23 cellular contexts compared by ENCODE assay signal in the genomic region with DNA sequence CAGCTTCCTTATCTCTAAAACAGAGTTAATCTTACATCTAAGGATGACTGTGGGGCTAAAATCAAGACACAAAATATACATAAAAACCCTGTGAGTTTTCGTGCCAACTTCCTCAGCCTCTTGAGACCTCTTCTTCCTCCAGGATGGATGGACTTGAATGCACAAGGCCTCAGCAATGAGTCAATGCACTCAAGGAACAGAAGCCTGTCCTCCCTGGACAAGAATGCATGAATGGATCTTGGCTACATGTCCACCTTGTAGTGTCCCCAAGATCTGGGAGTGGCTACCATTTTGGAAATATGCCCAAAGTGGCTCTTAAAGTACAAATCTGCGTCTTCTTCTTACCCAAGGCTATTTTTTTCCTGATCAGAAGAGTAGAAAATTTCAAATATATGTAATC.
"Had no signal": no experiment of that assay in that cellular context is flagged by ENCODE, and none has a peak within 500 bp of the region (broad histone marks: within the 10 kb centered on the region; RNA-seq: fewer than 3 reads in every experiment).

No MANE protein-coding gene starts in this region.

- H3K4me1 Mint-ChIP-seq: activated naive CD4-positive, alpha-beta T cell treated with anti-CD3 and anti-CD28 coated beads, Interleukin-2, amount 50 U/mL, for 24 hours had no signal

- ATAC-seq: activated CD4-positive, CD25-positive, alpha-beta regulatory T cell treated with anti-CD3 and anti-CD28 coated beads, Interleukin-2, amount 50 U/mL, for 24 hours; activated CD8-positive, alpha-beta T cell treated with anti-CD3 and anti-CD28 coated beads for 36 hours; activated naive CD8-positive, alpha-beta T cell treated with anti-CD3 and anti-CD28 coated beads, Interleukin-2, amount 50 U/mL, for 24 hours; SK-N-SH treated with all-trans-retinoic acid at 6 μM for 48 hours had no signal

- H3K4me3 Mint-ChIP-seq: activated CD8-positive, alpha-beta T cell treated with anti-CD3 and anti-CD28 coated beads for 36 hours; activated naive CD4-positive, alpha-beta T cell treated with anti-CD3 and anti-CD28 coated beads, Interleukin-2, amount 50 U/mL, for 24 hours; activated naive CD8-positive, alpha-beta T cell treated with anti-CD3 and anti-CD28 coated beads, Interleukin-2, amount 50 U/mL, for 24 hours; brain; T-helper 2 cell treated with Interferon-gamma antibody and Interleukin-4, amounts not matched to agents 5 μg/mL and 100 μg/mL, for 36 hours had no signal

- H3K27ac Mint-ChIP-seq: activated CD8-positive, alpha-beta T cell treated with anti-CD3 and anti-CD28 coated beads for 36 hours; activated naive CD4-positive, alpha-beta T cell treated with anti-CD3 and anti-CD28 coated beads, Interleukin-2, amount 50 U/mL, for 24 hours; activated naive CD8-positive, alpha-beta T cell treated with anti-CD3 and anti-CD28 coated beads, Interleukin-2, amount 50 U/mL, for 24 hours; T-helper 2 cell treated with Interferon-gamma antibody and Interleukin-4, amounts not matched to agents 5 μg/mL and 100 μg/mL, for 36 hours had no signal

- H3K9me3 ChIP-seq: Peyer's patch, SJSA1 had no signal

- H3K27me3 ChIP-seq: Peyer's patch, SJSA1 had no signal

- H3K4me3 ChIP-seq: Peyer's patch, SJSA1 had no signal

- DNase-seq: activated CD4-positive, alpha-beta T cell treated with anti-CD3 and anti-CD28 coated beads for 4 hours; activated CD8-positive, alpha-beta memory T cell treated with anti-CD3 and anti-CD28 coated beads, Interleukin-2, amount 50 U/mL, for 48 hours; activated CD8-positive, alpha-beta T cell treated with anti-CD3 and anti-CD28 coated beads for 36 hours; activated effector memory CD4-positive, alpha-beta T cell treated with Interleukin-2 at 50 U/mL for 16 hours; activated naive CD4-positive, alpha-beta T cell; activated naive CD8-positive, alpha-beta T cell treated with anti-CD3 and anti-CD28 coated beads, Interleukin-2, amount 50 U/mL, for 24 hours; activated T-cell treated with anti-CD3 and anti-CD28 coated beads, Interleukin-2, amount 50 U/mL, for 1 hour; amygdala; NCI-H1105 treated with DMSO at 0.1 percent for 48 hours; NCI-H1436 treated with DMSO at 0.1 percent for 48 hours; NCI-H187; NCI-H2081; NCI-H510A treated with DMSO at 0.1 percent for 48 hours; Peyer's patch; SHP77; SW 1271 had no signal

- H3K27ac ChIP-seq: Peyer's patch, RWPE1, SJSA1 had no signal

- H3K36me3 Mint-ChIP-seq: activated naive CD4-positive, alpha-beta T cell treated with anti-CD3 and anti-CD28 coated beads, Interleukin-2, amount 50 U/mL, for 24 hours; brain had no signal

- H3K36me3 ChIP-seq: Peyer's patch, SJSA1 had no signal

- H3K9me3 Mint-ChIP-seq: activated CD8-positive, alpha-beta T cell treated with anti-CD3 and anti-CD28 coated beads for 36 hours; activated naive CD4-positive, alpha-beta T cell treated with anti-CD3 and anti-CD28 coated beads, Interleukin-2, amount 50 U/mL, for 24 hours; activated naive CD8-positive, alpha-beta T cell treated with anti-CD3 and anti-CD28 coated beads, Interleukin-2, amount 50 U/mL, for 24 hours; brain; T-helper 2 cell treated with Interferon-gamma antibody and Interleukin-4, amounts not matched to agents 5 μg/mL and 100 μg/mL, for 36 hours had no signal

- H3K4me1 ChIP-seq: Peyer's patch had no signal
